1 cellular context compared by ENCODE assay signal in the genomic region with DNA sequence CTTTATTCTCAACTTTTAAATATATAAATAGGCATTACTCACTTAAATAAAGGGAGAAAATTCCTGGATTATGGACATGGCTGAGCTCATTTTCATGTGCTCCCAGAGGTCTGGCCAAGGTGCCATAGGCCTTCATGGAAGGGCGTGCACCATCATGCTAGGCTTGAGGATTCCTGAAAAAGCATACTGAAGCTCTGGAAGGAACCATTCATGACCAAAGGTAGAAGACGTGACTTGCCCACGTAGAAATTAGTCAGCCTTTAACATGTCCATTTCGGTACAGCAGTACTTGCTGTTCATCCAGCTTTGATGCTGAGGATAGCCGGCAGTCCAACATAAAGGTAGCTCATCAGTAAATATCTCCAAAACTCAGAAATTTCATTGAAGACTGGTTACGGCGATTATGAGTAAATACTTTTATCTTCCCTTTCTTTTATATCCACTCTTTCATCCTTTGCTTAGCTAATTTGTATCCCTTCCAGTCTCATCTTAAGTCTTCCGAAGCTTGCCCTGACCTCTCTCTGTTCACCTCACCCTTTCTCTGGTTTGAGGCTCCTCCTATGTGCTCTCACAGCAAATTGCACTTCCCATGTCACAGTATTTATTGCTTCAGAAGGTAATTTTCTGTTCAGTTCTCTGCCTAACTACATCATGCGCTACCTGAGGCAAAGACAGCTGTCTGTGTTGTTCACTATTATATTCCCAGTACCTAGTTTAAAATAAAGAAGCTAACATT.
TF ChIP-seq lines count a peak whose summit lies in the region.

No MANE protein-coding gene starts in this region.

TF ChIP-seq in HCT116, 20 proteins besides CTCF, POLR2A, EP300 and RAD21:
- TF ChIP-seq EZH2 (IDR thresholded peaks at IDR 0.05) (no peak), SRF (IDR thresholded peaks at IDR 0.05; ENCODE audit: low read depth) (no peak), SP1 (IDR thresholded peaks at IDR 0.05; ENCODE audit: low read depth) (no peak), SIN3A (IDR thresholded peaks at IDR 0.05; ENCODE audit: low read depth) (no peak), JUND (IDR thresholded peaks at IDR 0.05) (no peak), ZNF274 (IDR thresholded peaks at IDR 0.05; ENCODE audit: low read depth, low read length) (no peak), ELF1 (IDR thresholded peaks at IDR 0.05; ENCODE audit: borderline replicate concordance, low read depth) (no peak), ZFX (IDR thresholded peaks at IDR 0.05) (no peak), EGR1 (IDR thresholded peaks at IDR 0.05; ENCODE audit: low read depth) (no peak), TCF7L2 (IDR thresholded peaks at IDR 0.05; ENCODE audit: borderline replicate concordance, extremely low read depth, insufficient read depth, insufficient read length) (no peak), YY1 (IDR thresholded peaks at IDR 0.05; ENCODE audit: extremely low read depth, insufficient replicate concordance, low read depth, low read length) (no peak), CEBPB (IDR thresholded peaks at IDR 0.05; ENCODE audit: low read depth) (no peak), FOSL1 (IDR thresholded peaks at IDR 0.05; ENCODE audit: low read depth) (no peak)
- TF ChIP-seq, protein P1, sequence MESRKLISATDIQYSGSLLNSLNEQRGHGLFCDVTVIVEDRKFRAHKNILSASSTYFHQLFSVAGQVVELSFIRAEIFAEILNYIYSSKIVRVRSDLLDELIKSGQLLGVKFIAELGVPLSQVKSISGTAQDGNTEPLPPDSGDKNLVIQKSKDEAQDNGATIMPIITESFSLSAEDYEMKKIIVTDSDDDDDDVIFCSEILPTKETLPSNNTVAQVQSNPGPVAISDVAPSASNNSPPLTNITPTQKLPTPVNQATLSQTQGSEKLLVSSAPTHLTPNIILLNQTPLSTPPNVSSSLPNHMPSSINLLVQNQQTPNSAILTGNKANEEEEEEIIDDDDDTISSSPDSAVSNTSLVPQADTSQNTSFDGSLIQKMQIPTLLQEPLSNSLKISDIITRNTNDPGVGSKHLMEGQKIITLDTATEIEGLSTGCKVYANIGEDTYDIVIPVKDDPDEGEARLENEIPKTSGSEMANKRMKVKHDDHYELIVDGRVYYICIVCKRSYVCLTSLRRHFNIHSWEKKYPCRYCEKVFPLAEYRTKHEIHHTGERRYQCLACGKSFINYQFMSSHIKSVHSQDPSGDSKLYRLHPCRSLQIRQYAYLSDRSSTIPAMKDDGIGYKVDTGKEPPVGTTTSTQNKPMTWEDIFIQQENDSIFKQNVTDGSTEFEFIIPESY (IDR thresholded peaks at IDR 0.05; ENCODE audit: extremely low read depth, insufficient replicate concordance, low read length), result no peak
- TF ChIP-seq, protein P2, sequence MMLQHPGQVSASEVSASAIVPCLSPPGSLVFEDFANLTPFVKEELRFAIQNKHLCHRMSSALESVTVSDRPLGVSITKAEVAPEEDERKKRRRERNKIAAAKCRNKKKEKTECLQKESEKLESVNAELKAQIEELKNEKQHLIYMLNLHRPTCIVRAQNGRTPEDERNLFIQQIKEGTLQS (IDR thresholded peaks at IDR 0.05), result no peak
- TF ChIP-seq, protein P3, sequence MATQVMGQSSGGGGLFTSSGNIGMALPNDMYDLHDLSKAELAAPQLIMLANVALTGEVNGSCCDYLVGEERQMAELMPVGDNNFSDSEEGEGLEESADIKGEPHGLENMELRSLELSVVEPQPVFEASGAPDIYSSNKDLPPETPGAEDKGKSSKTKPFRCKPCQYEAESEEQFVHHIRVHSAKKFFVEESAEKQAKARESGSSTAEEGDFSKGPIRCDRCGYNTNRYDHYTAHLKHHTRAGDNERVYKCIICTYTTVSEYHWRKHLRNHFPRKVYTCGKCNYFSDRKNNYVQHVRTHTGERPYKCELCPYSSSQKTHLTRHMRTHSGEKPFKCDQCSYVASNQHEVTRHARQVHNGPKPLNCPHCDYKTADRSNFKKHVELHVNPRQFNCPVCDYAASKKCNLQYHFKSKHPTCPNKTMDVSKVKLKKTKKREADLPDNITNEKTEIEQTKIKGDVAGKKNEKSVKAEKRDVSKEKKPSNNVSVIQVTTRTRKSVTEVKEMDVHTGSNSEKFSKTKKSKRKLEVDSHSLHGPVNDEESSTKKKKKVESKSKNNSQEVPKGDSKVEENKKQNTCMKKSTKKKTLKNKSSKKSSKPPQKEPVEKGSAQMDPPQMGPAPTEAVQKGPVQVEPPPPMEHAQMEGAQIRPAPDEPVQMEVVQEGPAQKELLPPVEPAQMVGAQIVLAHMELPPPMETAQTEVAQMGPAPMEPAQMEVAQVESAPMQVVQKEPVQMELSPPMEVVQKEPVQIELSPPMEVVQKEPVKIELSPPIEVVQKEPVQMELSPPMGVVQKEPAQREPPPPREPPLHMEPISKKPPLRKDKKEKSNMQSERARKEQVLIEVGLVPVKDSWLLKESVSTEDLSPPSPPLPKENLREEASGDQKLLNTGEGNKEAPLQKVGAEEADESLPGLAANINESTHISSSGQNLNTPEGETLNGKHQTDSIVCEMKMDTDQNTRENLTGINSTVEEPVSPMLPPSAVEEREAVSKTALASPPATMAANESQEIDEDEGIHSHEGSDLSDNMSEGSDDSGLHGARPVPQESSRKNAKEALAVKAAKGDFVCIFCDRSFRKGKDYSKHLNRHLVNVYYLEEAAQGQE (IDR thresholded peaks at IDR 0.05; ENCODE audit: low read depth), result no peak
- TF ChIP-seq, protein P4, sequence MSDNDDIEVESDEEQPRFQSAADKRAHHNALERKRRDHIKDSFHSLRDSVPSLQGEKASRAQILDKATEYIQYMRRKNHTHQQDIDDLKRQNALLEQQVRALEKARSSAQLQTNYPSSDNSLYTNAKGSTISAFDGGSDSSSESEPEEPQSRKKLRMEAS (IDR thresholded peaks at IDR 0.05), result no peak
